Comparison of ENCODE assay signal across 10 cellular contexts in the genomic region with DNA sequence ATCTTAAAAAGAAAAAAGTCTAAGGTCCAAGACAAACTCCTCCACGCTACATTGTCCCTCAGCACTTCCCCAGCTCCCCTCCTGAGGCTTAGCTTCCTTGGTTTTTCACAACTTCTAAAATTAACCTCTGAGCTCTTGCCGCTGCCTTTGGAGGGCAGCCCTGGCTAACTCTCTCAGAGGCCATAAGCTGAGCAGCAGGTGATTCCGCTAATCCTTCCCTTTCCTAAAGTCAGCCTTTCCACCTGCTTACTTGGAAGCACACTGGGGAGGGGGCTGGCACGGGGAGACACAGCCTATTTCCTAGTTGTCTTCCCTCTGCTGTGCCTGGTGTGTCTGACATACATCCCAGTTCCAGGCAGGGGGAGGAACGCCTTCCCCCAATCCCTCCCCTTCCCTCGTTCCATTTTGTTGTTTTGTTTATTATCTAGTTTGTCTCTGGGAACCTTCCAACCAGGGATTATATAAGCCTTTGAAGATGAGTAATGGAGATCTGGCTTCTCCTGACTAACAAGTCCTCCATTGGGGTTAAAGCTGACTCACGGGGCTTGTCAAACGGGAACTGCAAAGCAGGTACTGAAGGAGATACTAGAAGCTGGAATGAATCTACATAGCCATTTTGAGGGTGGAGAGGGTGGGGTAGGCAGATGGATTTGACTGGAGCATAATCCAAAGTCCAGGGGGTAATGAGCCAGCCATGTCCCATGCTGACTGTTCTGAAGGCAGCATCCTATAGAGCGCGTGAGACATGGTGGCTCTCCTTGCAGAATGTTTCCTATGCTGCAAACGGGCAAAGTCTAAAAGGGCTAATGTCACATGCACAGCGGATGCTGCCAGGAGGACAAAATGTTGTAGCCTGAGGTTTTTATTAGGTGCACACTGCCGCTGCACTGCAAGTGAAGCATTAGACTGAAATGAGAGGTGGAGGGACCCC.
DNase-seq lines count a peak whose midpoint lies in the region; ATAC-seq and TF ChIP-seq lines count a peak whose summit lies in the region.
"Had no signal": no experiment of that assay in that cellular context is flagged by ENCODE, and none has a peak within 500 bp of the region (broad histone marks: within the 10 kb centered on the region; RNA-seq: fewer than 3 reads in every experiment).

No MANE protein-coding gene starts in this region.

- no peaks in the 10 kb centered on the region for H3K36me3 Mint-ChIP-seq in glutamatergic neuron (ENCODE audit: unreplicated experiment)

- peaks cover 67% of the 10 kb centered on the region for H3K4me1 Mint-ChIP-seq in glutamatergic neuron (ENCODE audit: low read depth, unreplicated experiment)

- H3K9me3 Mint-ChIP-seq in glutamatergic neuron (ENCODE audit: unreplicated experiment) = peaks cover 22% of the 10 kb centered on the region

- no peak for TF ChIP-seq CTCF in glutamatergic neuron (IDR thresholded peaks at IDR 0.05; ENCODE audit: partially characterized antibody, unreplicated experiment)

- H3K4me3 Mint-ChIP-seq in glutamatergic neuron (ENCODE audit: unreplicated experiment) = peak overlapping the region; percentile 52

- peak; percentile 17 for DNase-seq in NCI-H345 (lab: John Stamatoyannopoulos, UW)
- no peak for DNase-seq in NCI-H345 treated with DMSO at 0.1 percent for 48 hours (lab: John Stamatoyannopoulos, UW; ENCODE audit: unreplicated experiment)
- DNase-seq in SW480 (ENCODE audit: low spot score) = peak; percentile 43
- no peak for DNase-seq in glutamatergic neuron
- DNase-seq in stromal cell of bone marrow (ENCODE audit: low read depth) = peak; percentile 46
- DNase-seq in NCI-H187 (lab: John Stamatoyannopoulos, UW) = no peak
- DNase-seq: SHP77 had no signal

- H3K27ac Mint-ChIP-seq in glutamatergic neuron (ENCODE audit: unreplicated experiment) = peak overlapping the region; percentile 93

- peaks cover 20% of the 10 kb centered on the region for H3K27me3 Mint-ChIP-seq in glutamatergic neuron (ENCODE audit: unreplicated experiment)

- ATAC-seq in HG03175 (IDR thresholded peaks at IDR 0.05; ENCODE audit: unreplicated experiment) (no peak), GM21717 (IDR thresholded peaks at IDR 0.05; ENCODE audit: unreplicated experiment) (no peak)
- ATAC-seq: A549 had no signal

Comparison
In these comparisons a context has a peak if more than half of its experiments do, and no peak if none do; other contexts are left out.
1. DNase-seq: peak in NCI-H345 (single experiment), SW480 (single experiment) and stromal cell of bone marrow (single experiment); none in NCI-H345 treated with DMSO at 0.1 percent for 48 hours (single experiment), glutamatergic neuron (single experiment) and NCI-H187 (0 of 2).